Comparison of ENCODE assay signal across 1 cellular context in genomic region chr2:47043142-47043890, GRCh38.
TF ChIP-seq lines count a peak whose summit lies in the region.

No MANE protein-coding gene starts in this region.

TF ChIP-seq in HepG2, 621 proteins besides CTCF, POLR2A, EP300 and RAD21 (continued from another document and continues in another):
- TF ChIP-seq ZNF574 (CRISPR knock-in tag; IDR thresholded peaks at IDR 0.05) (peak; percentile 60), ZNF33B (CRISPR knock-in tag; IDR thresholded peaks at IDR 0.05) (0 out of 2 replicates have a peak, but pooled peaks have one; percentile 46), ZSCAN20 (CRISPR knock-in tag; IDR thresholded peaks at IDR 0.05; ENCODE audit: borderline replicate concordance) (0 out of 2 replicates have a peak, but pooled peaks have one; percentile 16), ZNF34 (CRISPR knock-in tag; IDR thresholded peaks at IDR 0.05; ENCODE audit: borderline replicate concordance) (no peak), HOMEZ (CRISPR knock-in tag; IDR thresholded peaks at IDR 0.05; ENCODE audit: low read depth) (0 out of 2 replicates have a peak, but pooled peaks have one; percentile 20), NRL (CRISPR knock-in tag; IDR thresholded peaks at IDR 0.05; ENCODE audit: borderline replicate concordance) (peak; percentile 90), ZFP91 (CRISPR knock-in tag; IDR thresholded peaks at IDR 0.05; ENCODE audit: borderline replicate concordance) (peak; percentile 52; the same call in 1 of the 2 replicates), SIN3A (IDR thresholded peaks at IDR 0.05; ENCODE audit: borderline replicate concordance, low read depth, low read length) (no peak), GATAD2A (CRISPR knock-in tag; IDR thresholded peaks at IDR 0.05) (peak; percentile 86), ZNF772 (CRISPR knock-in tag; IDR thresholded peaks at IDR 0.05) (peak; percentile 66; the same call in 1 of the 2 replicates), YEATS2 (CRISPR knock-in tag; IDR thresholded peaks at IDR 0.05; ENCODE audit: borderline replicate concordance) (peak; percentile 52; the same call in 1 of the 2 replicates), ZNF3 (CRISPR knock-in tag; IDR thresholded peaks at IDR 0.05) (no peak), ATF1 (CRISPR knock-in tag; IDR thresholded peaks at IDR 0.05) (no peak), MYPOP (CRISPR knock-in tag; IDR thresholded peaks at IDR 0.05) (no peak), SAFB2 (CRISPR knock-in tag; IDR thresholded peaks at IDR 0.05; ENCODE audit: borderline replicate concordance, low read depth) (0 out of 2 replicates have a peak, but pooled peaks have one; percentile 34), ZNF234 (CRISPR knock-in tag; conservative IDR thresholded peaks at IDR 0.05) (no peak), ZNF605 (CRISPR knock-in tag; IDR thresholded peaks at IDR 0.05) (peak; percentile 73; the same call in 1 of the 2 replicates), GTF2F1 (IDR thresholded peaks at IDR 0.05; ENCODE audit: low read length) (no peak), RFXANK (CRISPR knock-in tag; IDR thresholded peaks at IDR 0.05) (no peak), TMF1 (CRISPR knock-in tag; IDR thresholded peaks at IDR 0.05; ENCODE audit: low read depth) (no peak), NR2F6 (IDR thresholded peaks at IDR 0.05) (peak; percentile 37; the same call in 1 of the 2 replicates), NR2F6 (CRISPR knock-in tag; IDR thresholded peaks at IDR 0.05) (peak; percentile 65; the same call in 1 of the 2 replicates), ZNF792 (CRISPR knock-in tag; IDR thresholded peaks at IDR 0.05) (peak; percentile 57; the same call in 1 of the 2 replicates), ZBTB37 (CRISPR knock-in tag; IDR thresholded peaks at IDR 0.05) (no peak), GATA4 (IDR thresholded peaks at IDR 0.05; ENCODE audit: borderline replicate concordance, low read depth) (no peak), ZNF547 (CRISPR knock-in tag; IDR thresholded peaks at IDR 0.05) (peak; percentile 48; the same call in 1 of the 2 replicates), TFAP4 (IDR thresholded peaks at IDR 0.05; ENCODE audit: borderline replicate concordance, low read depth) (peak; percentile 29; the same call in 1 of the 2 replicates), ZNF788 (CRISPR knock-in tag; IDR thresholded peaks at IDR 0.05; ENCODE audit: borderline replicate concordance) (no peak; the same call in 1 of the 2 replicates), HMG20B (CRISPR knock-in tag; conservative IDR thresholded peaks at IDR 0.05) (no peak; the same call in 1 of the 2 replicates), ZNF800 (CRISPR knock-in tag; IDR thresholded peaks at IDR 0.05) (0 out of 2 replicates have a peak, but pooled peaks have one; percentile 51), MED1 (CRISPR knock-in tag; IDR thresholded peaks at IDR 0.05) (peak; percentile 84), TBX2 (CRISPR knock-in tag; IDR thresholded peaks at IDR 0.05; ENCODE audit: borderline replicate concordance) (peak; percentile 61), RCOR2 (CRISPR knock-in tag; IDR thresholded peaks at IDR 0.05) (peak; percentile 57; the same call in 1 of the 2 replicates), PHF21A (CRISPR knock-in tag; IDR thresholded peaks at IDR 0.05) (peak; percentile 81; the same call in 1 of the 2 replicates), ZBTB38 (CRISPR knock-in tag; IDR thresholded peaks at IDR 0.05) (peak; percentile 76; the same call in 1 of the 2 replicates), ZNF724P (CRISPR knock-in tag; IDR thresholded peaks at IDR 0.05; ENCODE audit: borderline replicate concordance) (no peak), HMGXB4 (CRISPR knock-in tag; IDR thresholded peaks at IDR 0.05; ENCODE audit: borderline replicate concordance in 1 of 2, low read depth in 1 of 2) (0 out of 4 replicates have a peak, but pooled peaks of 1 of the 2 experiments have one; percentile 36), NR2C2 (CRISPR knock-in tag; IDR thresholded peaks at IDR 0.05; ENCODE audit: borderline replicate concordance) (peak; percentile 61; the same call in 1 of the 2 replicates), IRF9 (CRISPR knock-in tag; IDR thresholded peaks at IDR 0.05; ENCODE audit: borderline replicate concordance) (peak; percentile 61), HOXA7 (CRISPR knock-in tag; IDR thresholded peaks at IDR 0.05) (no peak), ZNF501 (CRISPR knock-in tag; IDR thresholded peaks at IDR 0.05) (peak; percentile 72), FOXP4 (CRISPR knock-in tag; IDR thresholded peaks at IDR 0.05) (peak; percentile 70)
